ENCODE assay signal across 8 cellular contexts in the genomic region with DNA sequence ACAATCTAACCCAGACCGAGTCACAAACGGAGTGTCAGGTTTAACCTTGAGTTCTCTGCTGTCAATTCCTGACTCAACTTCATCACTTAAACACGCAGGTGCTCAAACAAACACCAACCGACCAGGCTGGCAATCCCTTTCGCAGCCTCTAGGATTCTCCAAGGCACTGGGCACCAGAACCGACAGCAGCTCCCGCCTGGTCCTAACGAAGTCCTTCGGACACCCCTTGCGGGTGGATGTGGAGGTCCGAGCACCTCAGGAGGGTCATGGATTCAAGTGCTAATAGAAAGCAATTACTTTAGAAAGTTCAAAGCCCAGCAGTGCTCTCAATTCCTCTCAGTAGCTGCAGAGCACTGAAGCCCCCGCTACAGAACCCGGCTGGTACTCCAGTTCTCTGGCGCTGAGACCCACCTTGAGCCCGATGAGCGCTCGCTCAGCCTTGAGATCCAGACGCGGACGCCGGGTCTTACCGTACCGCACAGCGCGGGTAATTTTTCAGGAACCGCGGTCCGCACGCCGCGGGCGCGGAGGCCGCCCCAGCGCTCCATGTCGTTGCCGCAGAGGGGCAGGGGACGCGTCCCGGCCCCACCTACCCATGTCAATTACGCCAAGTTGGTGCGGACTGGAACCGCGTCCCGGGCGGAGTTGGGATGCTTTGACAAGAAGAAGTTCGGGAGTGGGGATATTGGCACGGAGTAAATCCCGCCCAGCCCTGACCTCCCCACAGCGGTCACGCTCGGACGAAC. TPM values are rescaled to one million over a fixed set of nuclear protein-coding genes. Genes with fewer than 3 reads are reported as not detected.
DNase-seq lines count a peak whose midpoint lies in the region; ATAC-seq and TF ChIP-seq lines count a peak whose summit lies in the region.

No MANE protein-coding gene starts in this region.

- peaks cover 2 to 12% of the 10 kb centered on the region in 2 experiments for H3K4me1 ChIP-seq in trophoblast cell (ENCODE audit: control insufficient read depth in 1 of 2, insufficient read depth in 2 of 2, low read length in 2 of 2)

- no peaks in the 10 kb centered on the region for H3K36me3 ChIP-seq in trophoblast cell (ENCODE audit: control insufficient read depth in 1 of 2, insufficient read depth in 2 of 2, low read length in 2 of 2)

- no peak overlapping the region for H4K8ac ChIP-seq in trophoblast cell (ENCODE audit: low read depth, low read length)

- no peak overlapping the region for H2BK120ac ChIP-seq in trophoblast cell (ENCODE audit: insufficient read depth, low read length, poor library complexity)

- H3K4ac ChIP-seq in trophoblast cell (ENCODE audit: low read depth, low read length) = no peak overlapping the region

- H2AK5ac ChIP-seq in trophoblast cell (ENCODE audit: low read length) = no peak overlapping the region

- H3K9me3 ChIP-seq in trophoblast cell (ENCODE audit: insufficient read depth, low read depth, low read length) = peaks cover 3% of the 10 kb centered on the region

- no peak overlapping the region for H2BK5ac ChIP-seq in trophoblast cell (ENCODE audit: low read depth, low read length, poor library complexity)

- peak overlapping the region; percentile 27 for H2AFZ ChIP-seq in trophoblast cell (ENCODE audit: insufficient read depth, low read length, poor library complexity)

- H3K9me3 Mint-ChIP-seq in activated naive CD8-positive, alpha-beta T cell treated with anti-CD3 and anti-CD28 coated beads, Interleukin-2, amount 50 U/mL, for 24 hours = no peaks in the 10 kb centered on the region

- H3K27ac ChIP-seq in trophoblast cell (ENCODE audit: low read depth, low read length) = no peak overlapping the region

- H3K27me3 Mint-ChIP-seq in activated naive CD8-positive, alpha-beta T cell treated with anti-CD3 and anti-CD28 coated beads, Interleukin-2, amount 50 U/mL, for 24 hours = peaks cover 18% of the 10 kb centered on the region

- H3K79me1 ChIP-seq in trophoblast cell (ENCODE audit: low read length) = no peaks in the 10 kb centered on the region

- intact Hi-C loops in cardiac septum (cut with DNase I) = loop anchor here (2.0 to 5.0 kb wide), 2 partner anchors 59 to 112 kb away; no protein-coding TSS in a partner anchor

- H4K91ac ChIP-seq in trophoblast cell (ENCODE audit: low read depth, low read length) = no peak overlapping the region

- no peaks in the 10 kb centered on the region for H3K36me3 Mint-ChIP-seq in activated naive CD8-positive, alpha-beta T cell treated with anti-CD3 and anti-CD28 coated beads, Interleukin-2, amount 50 U/mL, for 24 hours (ENCODE audit: low read depth)

- ATAC-seq in GM21717 (IDR thresholded peaks at IDR 0.05; ENCODE audit: unreplicated experiment) = peak; percentile 19
- peak; percentile 75 for ATAC-seq in SK-N-SH treated with all-trans-retinoic acid at 6 μM for 48 hours
- peak; percentile 10 for ATAC-seq in activated naive CD8-positive, alpha-beta T cell treated with anti-CD3 and anti-CD28 coated beads, Interleukin-2, amount 50 U/mL, for 24 hours

- H3K9ac ChIP-seq in trophoblast cell (ENCODE audit: low read length) = no peak overlapping the region

- H3K4me1 Mint-ChIP-seq in activated naive CD8-positive, alpha-beta T cell treated with anti-CD3 and anti-CD28 coated beads, Interleukin-2, amount 50 U/mL, for 24 hours = peaks cover 23% of the 10 kb centered on the region

- no peak overlapping the region for H4K12ac ChIP-seq in trophoblast cell (ENCODE audit: low read depth, low read length)

- peak; percentile 87 for DNase-seq in DMS 273 (lab: John Stamatoyannopoulos, UW; ENCODE audit: unreplicated experiment)
- peak; percentile 82 for DNase-seq in LHCN-M2 (ENCODE audit: low read depth)
- DNase-seq in activated naive CD8-positive, alpha-beta T cell treated with anti-CD3 and anti-CD28 coated beads, Interleukin-2, amount 50 U/mL, for 24 hours = peak; percentile 50
- DNase-seq in cardiac septum (ENCODE audit: low spot score) = peak; percentile 78
- peak; percentile 58 to 71 for DNase-seq in trophoblast cell
- DNase-seq in epidermal melanocyte (ENCODE audit: insufficient read length, low spot score) = no peak

- peak overlapping the region; percentile 88 for H3K4me2 ChIP-seq in trophoblast cell (ENCODE audit: low read length)

- H3K23ac ChIP-seq in trophoblast cell (ENCODE audit: low read length) = no peak overlapping the region

- H3K4me3 ChIP-seq in trophoblast cell (ENCODE audit: low read depth, low read length) = peak overlapping the region; percentile 80

- peak overlapping the region; percentile 4 for H3K14ac ChIP-seq in trophoblast cell (ENCODE audit: low read length)

- H3K27ac Mint-ChIP-seq in activated naive CD8-positive, alpha-beta T cell treated with anti-CD3 and anti-CD28 coated beads, Interleukin-2, amount 50 U/mL, for 24 hours = peak overlapping the region; percentile 60

- no peaks in the 10 kb centered on the region for H3K79me2 ChIP-seq in trophoblast cell (ENCODE audit: control insufficient read depth, insufficient read depth, low read length, poor library complexity)

- peak overlapping the region; percentile 84 for H3K4me3 Mint-ChIP-seq in activated naive CD8-positive, alpha-beta T cell treated with anti-CD3 and anti-CD28 coated beads, Interleukin-2, amount 50 U/mL, for 24 hours

- no peak overlapping the region for H3K18ac ChIP-seq in trophoblast cell (ENCODE audit: low read length)

- H2BK12ac ChIP-seq in trophoblast cell (ENCODE audit: low read length) = no peak overlapping the region

- WGBS in trophoblast cell (ENCODE audit: extremely low coverage, insufficient coverage, insufficient read length) = no CpG with 5 or more reads among the region's 53 CpGs

- H3K27me3 ChIP-seq in trophoblast cell (ENCODE audit: insufficient read depth, low read length) = peaks cover 3% of the 10 kb centered on the region

TF ChIP-seq in SK-N-SH treated with all-trans-retinoic acid at 6 μM for 48 hours, 23 proteins besides CTCF, POLR2A, EP300 and RAD21:
- no peak for TF ChIP-seq ZC3H10 (CRISPR knock-in tag; IDR thresholded peaks at IDR 0.05)
- TF ChIP-seq ZNF8 (CRISPR knock-in tag; IDR thresholded peaks at IDR 0.05) = no peak
- TF ChIP-seq ARNTL (CRISPR knock-in tag; IDR thresholded peaks at IDR 0.05; ENCODE audit: borderline replicate concordance, low read depth) = no peak
- no peak for TF ChIP-seq TSHZ2 (CRISPR knock-in tag; IDR thresholded peaks at IDR 0.05)
- TF ChIP-seq TOX (CRISPR knock-in tag; IDR thresholded peaks at IDR 0.05; ENCODE audit: borderline replicate concordance) = no peak

RNA-seq across cellular contexts. Expression of gene MARCHF3, which starts 0.7 kb away (rescaled TPM):
- total RNA-seq in LHCN-M2 (2014; rRNA removed) (13.7 and 15.9 TPM in 2 replicates), cardiac septum (61.0 TPM)
- 14.6 TPM for polyA plus RNA-seq in LHCN-M2 (2012)
- polyA plus RNA-seq in trophoblast cell (2013) = 0.57 and 0.67 TPM in 2 replicates

RNA-seq across cellular contexts. Expression of gene C5orf63, which starts 43.6 kb away (rescaled TPM):
- total RNA-seq in LHCN-M2 (2014; rRNA removed) (2.5 and 2.8 TPM in 2 replicates), cardiac septum (11.5 TPM)
- 3.8 TPM for polyA plus RNA-seq in LHCN-M2 (2012)
- polyA plus RNA-seq in trophoblast cell (2013) = 0.08 TPM in 1 of 2 replicates, not detected in the other

Comparison
In these comparisons a context has a peak if more than half of its experiments do, and no peak if none do; other contexts are left out.
1. ATAC-seq: peak in every context shown above with its lines; median percentile 75 in SK-N-SH treated with all-trans-retinoic acid at 6 μM for 48 hours; 19 in GM21717; 10 in activated naive CD8-positive, alpha-beta T cell treated with anti-CD3 and anti-CD28 coated beads, Interleukin-2, amount 50 U/mL, for 24 hours.